ENCODE assay signal across 9 cellular contexts in the genomic region with DNA sequence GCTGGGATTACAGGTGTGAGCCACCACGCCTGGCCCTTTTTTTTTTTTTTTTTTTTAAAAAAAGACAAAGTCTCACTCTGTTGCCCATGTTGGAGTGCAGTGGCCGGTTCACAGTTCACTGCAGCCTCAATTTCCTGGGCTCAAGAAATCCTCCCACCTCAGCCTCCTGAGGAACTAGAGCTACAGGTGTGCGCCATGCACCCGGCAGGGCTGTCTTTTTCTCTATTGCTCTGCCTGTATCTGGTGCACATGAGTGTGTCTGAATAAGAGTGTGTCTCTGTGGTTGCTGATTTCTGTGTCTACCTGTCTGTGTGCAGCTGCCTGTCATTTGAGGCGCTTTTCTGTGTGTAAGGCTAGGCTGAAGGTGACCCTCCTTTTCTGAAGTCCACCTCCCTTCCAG. TPM values are rescaled to one million over a fixed set of nuclear protein-coding genes. Genes with fewer than 3 reads are reported as not detected.
A peak's percentile ranks its signal among the peaks of the same experiment; 100 is the strongest.
DNase-seq lines count a peak whose midpoint lies in the region; ATAC-seq and TF ChIP-seq lines count a peak whose summit lies in the region.
"Had no signal": no experiment of that assay in that cellular context is flagged by ENCODE, and none has a peak within 500 bp of the region (broad histone marks: within the 10 kb centered on the region; RNA-seq: fewer than 3 reads in every experiment).

No MANE protein-coding gene starts in this region.

- peaks cover 2% of the 10 kb centered on the region for H3K27me3 Mint-ChIP-seq in activated CD8-positive, alpha-beta T cell treated with anti-CD3 and anti-CD28 coated beads, Interleukin-2, amount 10 ng/mL, durations not matched to agents 7 days and 5 days (ENCODE audit: low read depth)
- no peaks in the 10 kb centered on the region for H3K27me3 Mint-ChIP-seq in memory B cell
- H3K27me3 Mint-ChIP-seq in type B pancreatic cell, result no peaks in the 10 kb centered on the region

- H3K36me3 ChIP-seq in cardiac muscle cell, result peaks cover 4% of the 10 kb centered on the region

- peaks cover 28% of the 10 kb centered on the region for H3K4me1 Mint-ChIP-seq in activated CD8-positive, alpha-beta T cell treated with anti-CD3 and anti-CD28 coated beads, Interleukin-2, amount 10 ng/mL, durations not matched to agents 7 days and 5 days (ENCODE audit: low read depth)
- H3K4me1 Mint-ChIP-seq in memory B cell, result peaks cover 22% of the 10 kb centered on the region
- H3K4me1 Mint-ChIP-seq in type B pancreatic cell (ENCODE audit: unreplicated experiment), result peaks cover 7% of the 10 kb centered on the region

- H3K27ac Mint-ChIP-seq in activated CD8-positive, alpha-beta T cell treated with anti-CD3 and anti-CD28 coated beads, Interleukin-2, amount 10 ng/mL, durations not matched to agents 7 days and 5 days, result peak overlapping the region; percentile 35
- H3K27ac Mint-ChIP-seq in memory B cell (peak overlapping the region; percentile 16), type B pancreatic cell (peak overlapping the region; percentile 98)

- DNase-seq in cardiac muscle cell (ENCODE audit: low read depth in 1 of 2, low spot score in 1 of 2), result no peak
- no peak for DNase-seq in left cardiac atrium
- DNase-seq in activated CD8-positive, alpha-beta T cell treated with anti-CD3 and anti-CD28 coated beads, Interleukin-2, amount 10 ng/mL, durations not matched to agents 7 days and 5 days, result peak; percentile 35
- no peak for DNase-seq in memory B cell (ENCODE audit: low spot score in 2 of 2)
- DNase-seq in type B pancreatic cell (ENCODE audit: extremely low spot score, unreplicated experiment), result no peak
- DNase-seq in islet precursor cell, result no peak
- DNase-seq in NCI-H446 treated with DMSO at 0.1 percent for 48 hours (lab: John Stamatoyannopoulos, UW), result no peak

- H3K9me3 Mint-ChIP-seq in activated CD8-positive, alpha-beta T cell treated with anti-CD3 and anti-CD28 coated beads, Interleukin-2, amount 10 ng/mL, durations not matched to agents 7 days and 5 days (ENCODE audit: insufficient read depth), result no peaks in the 10 kb centered on the region
- H3K9me3 Mint-ChIP-seq in memory B cell (no peaks in the 10 kb centered on the region), type B pancreatic cell (no peaks in the 10 kb centered on the region)

- no peaks in the 10 kb centered on the region for H3K9me3 ChIP-seq in cardiac muscle cell (ENCODE audit: low read depth)

- H3K4me3 ChIP-seq in cardiac muscle cell, result no peak overlapping the region

- H3K27me3 ChIP-seq in cardiac muscle cell, result no peaks in the 10 kb centered on the region
- H3K27me3 ChIP-seq: foreskin keratinocyte had no signal

- POLR2A ChIA-PET in activated CD8-positive, alpha-beta T cell treated with anti-CD3 and anti-CD28 coated beads, Interleukin-2, amount 10 ng/mL, durations not matched to agents 7 days and 5 days (lab: Charles Lee), result interaction anchor here (3.5 to 3.6 kb wide), 2 partner anchors 10 to 51 kb away, joined by 18 to 41 read pairs; a partner anchor contains a TSS

- H3K36me3 Mint-ChIP-seq in activated CD8-positive, alpha-beta T cell treated with anti-CD3 and anti-CD28 coated beads, Interleukin-2, amount 10 ng/mL, durations not matched to agents 7 days and 5 days (ENCODE audit: low read depth), result peaks cover 15% of the 10 kb centered on the region
- H3K36me3 Mint-ChIP-seq in memory B cell (peaks cover 10% of the 10 kb centered on the region), type B pancreatic cell (peaks cover 9% of the 10 kb centered on the region)

- intact Hi-C loops in left cardiac atrium (cut with DNase I), result no loop called here

- ATAC-seq in left cardiac atrium, result no peak
- ATAC-seq in activated CD8-positive, alpha-beta T cell treated with anti-CD3 and anti-CD28 coated beads, Interleukin-2, amount 10 ng/mL, durations not matched to agents 7 days and 5 days, result no peak
- ATAC-seq in memory B cell (ENCODE audit: low read depth), result no peak
- ATAC-seq in GM19351 (IDR thresholded peaks at IDR 0.05; ENCODE audit: unreplicated experiment), result no peak

- H3K4me3 Mint-ChIP-seq in activated CD8-positive, alpha-beta T cell treated with anti-CD3 and anti-CD28 coated beads, Interleukin-2, amount 10 ng/mL, durations not matched to agents 7 days and 5 days, result no peak overlapping the region
- H3K4me3 Mint-ChIP-seq in memory B cell (no peak overlapping the region), type B pancreatic cell (peak overlapping the region; percentile 29)

- H3K4me1 ChIP-seq in cardiac muscle cell (ENCODE audit: low read depth), result peaks cover 20% of the 10 kb centered on the region

- CTCF ChIA-PET in activated CD8-positive, alpha-beta T cell treated with anti-CD3 and anti-CD28 coated beads, Interleukin-2, amount 10 ng/mL, durations not matched to agents 7 days and 5 days (lab: Charles Lee), result interaction anchor here (1.2 to 1.4 kb wide), 4 partner anchors 19 to 82 kb away, joined by 3 to 4 read pairs (median 4); a partner anchor contains a TSS

- H3K27ac ChIP-seq in cardiac muscle cell, result peak overlapping the region; percentile 47
- H3K27ac ChIP-seq: foreskin keratinocyte had no signal

- TF ChIP-seq CTCF in cardiac muscle cell (IDR thresholded peaks at IDR 0.05; ENCODE audit: low read depth, low read length) (no peak), type B pancreatic cell (conservative IDR thresholded peaks at IDR 0.05) (no peak)

RNA-seq across cellular contexts. Expression of a gene that starts 1.6 kb away (rescaled TPM):
- total RNA-seq in cardiac muscle cell, result 18.2 and 24.7 TPM in 2 replicates
- 3.9 and 5.1 TPM in 2 replicates for polyA plus RNA-seq in cardiac muscle cell
- 10 to 100 TPM; 12.9 to 15.9 TPM for total RNA-seq in left cardiac atrium
- total RNA-seq in activated CD8-positive, alpha-beta T cell treated with anti-CD3 and anti-CD28 coated beads, Interleukin-2, amount 10 ng/mL, durations not matched to agents 7 days and 5 days, result 10 to 100 TPM; 39.4 to 39.9 TPM
- total RNA-seq in type B pancreatic cell (ENCODE audit: low replicate concordance), result 32.0 and 40.0 TPM in 2 replicates

RNA-seq across cellular contexts. Expression of a gene that starts 8.3 kb away (rescaled TPM):
- total RNA-seq in cardiac muscle cell (0.67 and 8.2 TPM in 2 replicates), left cardiac atrium (1 to 10 TPM in 1 of 2 donors, under 1 TPM in 1; 0.68 to 1.1 TPM), type B pancreatic cell (ENCODE audit: low replicate concordance) (5.1 and 5.2 TPM in 2 replicates)
- polyA plus RNA-seq in cardiac muscle cell, result 0.10 and 0.29 TPM in 2 replicates
- total RNA-seq in activated CD8-positive, alpha-beta T cell treated with anti-CD3 and anti-CD28 coated beads, Interleukin-2, amount 10 ng/mL, durations not matched to agents 7 days and 5 days, result 1 to 10 TPM; 1.5 to 1.9 TPM

RNA-seq across cellular contexts. Expression of a gene that starts 9.0 kb away (rescaled TPM):
- total RNA-seq in cardiac muscle cell (120 and 132 TPM in 2 replicates), left cardiac atrium (10 to 100 TPM; 43.6 to 48.6 TPM), type B pancreatic cell (ENCODE audit: low replicate concordance) (56.3 and 62.0 TPM in 2 replicates)
- polyA plus RNA-seq in cardiac muscle cell, result 181 and 193 TPM in 2 replicates
- total RNA-seq in activated CD8-positive, alpha-beta T cell treated with anti-CD3 and anti-CD28 coated beads, Interleukin-2, amount 10 ng/mL, durations not matched to agents 7 days and 5 days, result 100 to 1,000 TPM; 147 to 159 TPM

RNA-seq across cellular contexts. Expression of a gene that starts 50.6 kb away (rescaled TPM):
- 41.3 and 42.6 TPM in 2 replicates for total RNA-seq in cardiac muscle cell
- 80.1 and 88.1 TPM in 2 replicates for polyA plus RNA-seq in cardiac muscle cell
- 10 to 100 TPM; 85.6 to 95.0 TPM for total RNA-seq in left cardiac atrium
- 1 to 10 TPM; 8.1 to 8.4 TPM for total RNA-seq in activated CD8-positive, alpha-beta T cell treated with anti-CD3 and anti-CD28 coated beads, Interleukin-2, amount 10 ng/mL, durations not matched to agents 7 days and 5 days
- 10.6 and 16.0 TPM in 2 replicates for total RNA-seq in type B pancreatic cell (ENCODE audit: low replicate concordance)

RNA-seq across cellular contexts. Expression of a gene that starts 52.6 kb away (rescaled TPM):
- 66.9 and 71.0 TPM in 2 replicates for total RNA-seq in cardiac muscle cell
- 16.4 and 19.3 TPM in 2 replicates for polyA plus RNA-seq in cardiac muscle cell
- total RNA-seq in left cardiac atrium, result 10 to 100 TPM; 38.6 to 46.9 TPM
- 10 to 100 TPM; 61.0 to 64.1 TPM for total RNA-seq in activated CD8-positive, alpha-beta T cell treated with anti-CD3 and anti-CD28 coated beads, Interleukin-2, amount 10 ng/mL, durations not matched to agents 7 days and 5 days
- total RNA-seq in type B pancreatic cell (ENCODE audit: low replicate concordance), result 75.0 and 78.1 TPM in 2 replicates

Comparison
In these comparisons a context has a peak if more than half of its experiments do, and no peak if none do; other contexts are left out.
1. H3K27ac Mint-ChIP-seq: peak in every context shown above with its lines; median percentile 98 in type B pancreatic cell; 35 in activated CD8-positive, alpha-beta T cell treated with anti-CD3 and anti-CD28 coated beads, Interleukin-2, amount 10 ng/mL, durations not matched to agents 7 days and 5 days; 16 in memory B cell.